In the genomic region with DNA sequence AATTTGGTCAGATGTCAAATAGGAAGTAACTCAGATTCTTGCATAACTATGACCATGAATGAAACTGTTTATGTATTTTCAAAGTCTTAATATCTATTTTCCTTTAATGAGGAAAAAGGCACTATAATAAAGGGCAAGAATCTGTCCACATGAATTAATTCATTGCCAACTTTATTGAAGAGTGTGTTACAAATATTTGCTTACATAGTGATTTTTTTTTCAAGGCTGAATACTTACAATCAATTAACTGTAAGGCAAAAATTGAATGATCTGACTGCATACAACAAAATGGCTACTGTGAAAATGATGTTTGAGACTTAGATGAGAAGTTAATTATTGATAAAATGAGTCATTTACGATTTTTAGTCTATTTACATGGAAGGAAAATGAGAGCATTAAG, we compare ENCODE assay signal across 2 cellular contexts.
A peak's percentile ranks its signal among the peaks of the same experiment; 100 is the strongest.
TF ChIP-seq lines count a peak whose summit lies in the region.

No MANE protein-coding gene starts in this region.

TF ChIP-seq in HepG2, 621 proteins besides CTCF, POLR2A, EP300 and RAD21 (continued from another document):
- peak; percentile 46; the same call in 1 of the 2 replicates for TF ChIP-seq MAFF (IDR thresholded peaks at IDR 0.05; ENCODE audit: low read depth, low read length)
- no peak for TF ChIP-seq ISX (CRISPR knock-in tag; conservative IDR thresholded peaks at IDR 0.05)
- TF ChIP-seq IKZF1 (IDR thresholded peaks at IDR 0.05): no peak
- no peak for TF ChIP-seq ZNF260 (CRISPR knock-in tag; IDR thresholded peaks at IDR 0.05; ENCODE audit: borderline replicate concordance, low read depth)
- TF ChIP-seq, protein P1, sequence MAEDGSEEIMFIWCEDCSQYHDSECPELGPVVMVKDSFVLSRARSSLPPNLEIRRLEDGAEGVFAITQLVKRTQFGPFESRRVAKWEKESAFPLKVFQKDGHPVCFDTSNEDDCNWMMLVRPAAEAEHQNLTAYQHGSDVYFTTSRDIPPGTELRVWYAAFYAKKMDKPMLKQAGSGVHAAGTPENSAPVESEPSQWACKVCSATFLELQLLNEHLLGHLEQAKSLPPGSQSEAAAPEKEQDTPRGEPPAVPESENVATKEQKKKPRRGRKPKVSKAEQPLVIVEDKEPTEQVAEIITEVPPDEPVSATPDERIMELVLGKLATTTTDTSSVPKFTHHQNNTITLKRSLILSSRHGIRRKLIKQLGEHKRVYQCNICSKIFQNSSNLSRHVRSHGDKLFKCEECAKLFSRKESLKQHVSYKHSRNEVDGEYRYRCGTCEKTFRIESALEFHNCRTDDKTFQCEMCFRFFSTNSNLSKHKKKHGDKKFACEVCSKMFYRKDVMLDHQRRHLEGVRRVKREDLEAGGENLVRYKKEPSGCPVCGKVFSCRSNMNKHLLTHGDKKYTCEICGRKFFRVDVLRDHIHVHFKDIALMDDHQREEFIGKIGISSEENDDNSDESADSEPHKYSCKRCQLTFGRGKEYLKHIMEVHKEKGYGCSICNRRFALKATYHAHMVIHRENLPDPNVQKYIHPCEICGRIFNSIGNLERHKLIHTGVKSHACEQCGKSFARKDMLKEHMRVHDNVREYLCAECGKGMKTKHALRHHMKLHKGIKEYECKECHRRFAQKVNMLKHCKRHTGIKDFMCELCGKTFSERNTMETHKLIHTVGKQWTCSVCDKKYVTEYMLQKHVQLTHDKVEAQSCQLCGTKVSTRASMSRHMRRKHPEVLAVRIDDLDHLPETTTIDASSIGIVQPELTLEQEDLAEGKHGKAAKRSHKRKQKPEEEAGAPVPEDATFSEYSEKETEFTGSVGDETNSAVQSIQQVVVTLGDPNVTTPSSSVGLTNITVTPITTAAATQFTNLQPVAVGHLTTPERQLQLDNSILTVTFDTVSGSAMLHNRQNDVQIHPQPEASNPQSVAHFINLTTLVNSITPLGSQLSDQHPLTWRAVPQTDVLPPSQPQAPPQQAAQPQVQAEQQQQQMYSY (CRISPR knock-in tag; IDR thresholded peaks at IDR 0.05): no peak
- no peak for TF ChIP-seq TBL1XR1 (IDR thresholded peaks at IDR 0.05; ENCODE audit: borderline replicate concordance, low read length, partially characterized antibody)
- TF ChIP-seq, protein P2, sequence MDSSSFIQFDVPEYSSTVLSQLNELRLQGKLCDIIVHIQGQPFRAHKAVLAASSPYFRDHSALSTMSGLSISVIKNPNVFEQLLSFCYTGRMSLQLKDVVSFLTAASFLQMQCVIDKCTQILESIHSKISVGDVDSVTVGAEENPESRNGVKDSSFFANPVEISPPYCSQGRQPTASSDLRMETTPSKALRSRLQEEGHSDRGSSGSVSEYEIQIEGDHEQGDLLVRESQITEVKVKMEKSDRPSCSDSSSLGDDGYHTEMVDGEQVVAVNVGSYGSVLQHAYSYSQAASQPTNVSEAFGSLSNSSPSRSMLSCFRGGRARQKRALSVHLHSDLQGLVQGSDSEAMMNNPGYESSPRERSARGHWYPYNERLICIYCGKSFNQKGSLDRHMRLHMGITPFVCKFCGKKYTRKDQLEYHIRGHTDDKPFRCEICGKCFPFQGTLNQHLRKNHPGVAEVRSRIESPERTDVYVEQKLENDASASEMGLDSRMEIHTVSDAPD (CRISPR knock-in tag; IDR thresholded peaks at IDR 0.05): no peak
- TF ChIP-seq U2AF1 (optimal IDR thresholded peaks at IDR 0.05; ENCODE audit: low read depth, low read length): no peak
- no peak for TF ChIP-seq KAT8 (CRISPR knock-in tag; IDR thresholded peaks at IDR 0.05)
- TF ChIP-seq MAFK (conservative IDR thresholded peaks at IDR 0.05 in 1 of 2, IDR thresholded peaks at IDR 0.05 in 1 of 2; ENCODE audit: low read length in 2 of 2): peak; percentile 51 to 68; a peak in 3 of 4 replicates
- TF ChIP-seq ZSCAN29 (CRISPR knock-in tag; conservative IDR thresholded peaks at IDR 0.05): no peak
- TF ChIP-seq RXRA (CRISPR knock-in tag; IDR thresholded peaks at IDR 0.05): no peak
- TF ChIP-seq, protein P3, sequence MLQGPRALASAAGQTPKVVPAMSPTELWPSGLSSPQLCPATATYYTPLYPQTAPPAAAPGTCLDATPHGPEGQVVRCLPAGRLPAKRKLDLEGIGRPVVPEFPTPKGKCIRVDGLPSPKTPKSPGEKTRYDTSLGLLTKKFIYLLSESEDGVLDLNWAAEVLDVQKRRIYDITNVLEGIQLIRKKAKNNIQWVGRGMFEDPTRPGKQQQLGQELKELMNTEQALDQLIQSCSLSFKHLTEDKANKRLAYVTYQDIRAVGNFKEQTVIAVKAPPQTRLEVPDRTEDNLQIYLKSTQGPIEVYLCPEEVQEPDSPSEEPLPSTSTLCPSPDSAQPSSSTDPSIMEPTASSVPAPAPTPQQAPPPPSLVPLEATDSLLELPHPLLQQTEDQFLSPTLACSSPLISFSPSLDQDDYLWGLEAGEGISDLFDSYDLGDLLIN (CRISPR knock-in tag; IDR thresholded peaks at IDR 0.05; ENCODE audit: borderline replicate concordance): no peak

TF ChIP-seq in K562, 482 proteins besides CTCF, POLR2A, EP300 and RAD21 (continued from another document):
- TF ChIP-seq HSF4 (CRISPR knock-in tag; IDR thresholded peaks at IDR 0.05; ENCODE audit: borderline replicate concordance): no peak
- no peak for TF ChIP-seq ZSCAN32 (CRISPR knock-in tag; IDR thresholded peaks at IDR 0.05)
- no peak for TF ChIP-seq GABPA (tag; conservative IDR thresholded peaks at IDR 0.05; ENCODE audit: low read depth)
TF ChIP-seq in K562: peak in this region for 4.
